29 cellular contexts compared by ENCODE assay signal in the genomic region with DNA sequence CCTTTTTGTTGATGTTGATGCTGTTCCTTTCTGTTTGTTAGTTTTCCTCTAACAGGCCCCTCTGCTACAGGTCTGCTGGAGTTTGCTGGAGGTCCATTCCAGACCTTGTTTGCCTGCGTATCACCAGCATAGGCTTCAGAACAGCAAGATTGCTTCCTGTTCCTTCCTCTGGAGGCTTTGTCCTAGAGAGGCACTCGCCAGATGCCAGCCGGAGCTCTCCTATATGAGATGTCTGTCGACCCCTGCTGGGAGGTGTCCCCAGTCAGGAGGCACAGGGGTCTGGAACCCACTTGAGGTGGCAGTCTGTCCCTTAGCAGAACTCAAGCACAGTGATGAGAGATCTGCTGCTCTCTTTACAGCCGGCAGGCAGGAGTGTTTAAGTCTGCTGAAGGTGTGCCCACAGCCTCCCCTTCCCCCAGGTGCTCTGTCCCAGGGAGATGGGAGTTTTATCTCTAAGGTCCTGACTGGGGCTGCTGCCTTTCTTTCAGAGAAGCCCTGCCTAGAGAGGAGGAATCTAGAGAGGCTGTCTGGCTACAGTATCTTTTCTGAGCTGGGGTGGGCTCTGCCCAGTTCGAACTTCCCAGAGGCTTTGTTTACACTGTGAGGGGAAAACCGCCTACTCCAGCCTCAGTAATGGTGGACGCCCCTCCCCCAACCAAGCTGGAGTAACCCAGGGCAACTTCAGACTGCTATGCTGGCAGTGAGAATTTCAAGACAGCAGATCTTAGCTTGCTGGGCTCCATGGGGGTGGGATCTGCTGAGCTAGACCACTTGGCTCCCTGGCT.
DNase-seq lines count a peak whose midpoint lies in the region; ATAC-seq and TF ChIP-seq lines count a peak whose summit lies in the region.
"Had no signal": no experiment of that assay in that cellular context is flagged by ENCODE, and none has a peak within 500 bp of the region (broad histone marks: within the 10 kb centered on the region; RNA-seq: fewer than 3 reads in every experiment).

No MANE protein-coding gene starts in this region.

- no peaks in the 10 kb centered on the region for H3K79me1 ChIP-seq in IMR-90 (ENCODE audit: low read depth in 1 of 2, low read length in 2 of 2)

- TF ChIP-seq RAD21 in IMR-90 (IDR thresholded peaks at IDR 0.05; ENCODE audit: low read length), result no peak

- H3K36me3 ChIP-seq in HEK293 (ENCODE audit: control insufficient read depth in 2 of 2, insufficient read depth in 1 of 2, low read length in 2 of 2) (no peaks in the 10 kb centered on the region), IMR-90 (ENCODE audit: control insufficient read depth, insufficient read depth, low read length) (no peaks in the 10 kb centered on the region)
- H3K36me3 ChIP-seq: breast epithelium, heart left ventricle, MG63, stomach, tibial artery had no signal

- H3K4me1 Mint-ChIP-seq in nephron progenitor cell, result peaks cover 17% of the 10 kb centered on the region

- no peak overlapping the region for H2BK20ac ChIP-seq in IMR-90 (ENCODE audit: low read depth, low read length)

- H2AFZ ChIP-seq in IMR-90 (replicated peaks; ENCODE audit: low read length, poor library complexity), result no peak overlapping the region

- in situ Hi-C loops in IMR-90 (cut with MboI; ENCODE audit: low sequenced_read_pairs), result no loop called here
- in situ Hi-C loops in G401 (cut with HindIII; ENCODE audit: low sequenced_read_pairs), result no loop called here

- CTCF ChIA-PET in HEK293 (lab: Yijun Ruan, JAX), result interaction anchor here (0.7 kb wide), 1 partner anchor 1181 kb away, joined by 3 read pairs; no protein-coding TSS in a partner anchor
- CTCF ChIA-PET in IMR-90 (lab: Yijun Ruan, JAX), result no interaction called here

- H3K4me3 ChIP-seq in HEK293 (ENCODE audit: low read depth, low read length) (no peak overlapping the region), IMR-90 (ENCODE audit: insufficient read depth, low read depth, low read length) (no peak overlapping the region)
- H3K4me3 ChIP-seq: breast epithelium, heart left ventricle, MG63, smooth muscle cell, stomach, tibial artery had no signal

- no peak overlapping the region for H3K27ac ChIP-seq in HEK293 (ENCODE audit: extremely low read depth, low read depth, low read length)
- H3K27ac ChIP-seq in IMR-90 (ENCODE audit: insufficient read depth, low read length), result no peak overlapping the region
- H3K27ac ChIP-seq: breast epithelium, heart left ventricle, stomach, tibial artery had no signal

- dilution Hi-C loops in IMR-90 (cut with HindIII; ENCODE audit: low sequenced_read_pairs, unreplicated experiment), result no loop called here

- H3K9me3 Mint-ChIP-seq in nephron progenitor cell, result peaks cover 37% of the 10 kb centered on the region
- H3K9me3 Mint-ChIP-seq: effector memory CD8-positive, alpha-beta T cell had no signal

- POLR2A ChIA-PET in HEK293 (lab: Yijun Ruan, JAX) (no interaction called here), IMR-90 (lab: Charles Lee; ENCODE audit: unreplicated experiment) (no interaction called here)

- ATAC-seq in IMR-90 (ENCODE audit: low read depth), result peak; percentile 21; the same call in 1 of the 2 replicates
- no peak for ATAC-seq in HG03432 (IDR thresholded peaks at IDR 0.05; ENCODE audit: unreplicated experiment)
- ATAC-seq: activated CD8-positive, alpha-beta T cell treated with anti-CD3 and anti-CD28 coated beads for 36 hours; activated T-helper 17 cell treated with anti-CD3 and anti-CD28 coated beads, Interleukin-2, amount 50 U/mL, for 72 hours; effector memory CD8-positive, alpha-beta T cell; heart left ventricle; left colon had no signal

- H3K4me1 ChIP-seq in HEK293 (ENCODE audit: control insufficient read depth, insufficient read depth, low read length) (no peaks in the 10 kb centered on the region), IMR-90 (ENCODE audit: control insufficient read depth, insufficient read depth, low read length) (no peaks in the 10 kb centered on the region)
- H3K4me1 ChIP-seq: breast epithelium, Caco-2, tibial artery had no signal

- H3K23ac ChIP-seq in IMR-90 (ENCODE audit: low read depth, low read length), result no peak overlapping the region

- H3K14ac ChIP-seq in IMR-90 (replicated peaks; ENCODE audit: low read depth, low read length), result no peak overlapping the region

- no peak for DNase-seq in IMR-90
- peak; percentile 66 for DNase-seq in ecto neural progenitor cell (ENCODE audit: low spot score)
- peak; percentile 35 for DNase-seq in nephron progenitor cell
- no peak for DNase-seq in putamen (ENCODE audit: low spot score)
- no peak for DNase-seq in G401 (ENCODE audit: low spot score)
- DNase-seq in cortex of kidney (lab: John Stamatoyannopoulos, UW), result no peak
- DNase-seq: activated CD8-positive, alpha-beta T cell treated with anti-CD3 and anti-CD28 coated beads for 36 hours; activated naive CD4-positive, alpha-beta T cell treated with anti-CD3 and anti-CD28 coated beads, Interleukin-2, amount 50 U/mL, for 16 hours; amygdala; C1 segment of cervical spinal cord; Caco-2; DMS79 treated with DMSO at 0.1 percent for 48 hours; effector memory CD8-positive, alpha-beta T cell; foreskin fibroblast; heart left ventricle; left colon; MG63; NCI-H1436; nucleus accumbens; stimulated activated CD4-positive, alpha-beta T cell treated with anti-CD3 and anti-CD28 coated beads, Interleukin-1b, Interleukin-23, amount 100 ng/mL, for 48 hours; stimulated activated CD8-positive, alpha-beta memory T cell treated with anti-CD3 and anti-CD28 coated beads, Interleukin-4, amount 100 ng/mL, for 48 hours; stomach; T-helper 2 cell; tibial artery had no signal

- no peak overlapping the region for H3K4me3 Mint-ChIP-seq in nephron progenitor cell
- H3K4me3 Mint-ChIP-seq: activated CD8-positive, alpha-beta T cell treated with anti-CD3 and anti-CD28 coated beads for 36 hours; activated T-helper 17 cell treated with anti-CD3 and anti-CD28 coated beads, Interleukin-2, amount 50 U/mL, for 72 hours; effector memory CD8-positive, alpha-beta T cell had no signal

- H4K91ac ChIP-seq in IMR-90 (ENCODE audit: insufficient read depth, low read depth, low read length), result no peak overlapping the region

- no peak overlapping the region for H3K56ac ChIP-seq in IMR-90 (ENCODE audit: extremely low read depth, insufficient read depth, low read length)

- H2BK120ac ChIP-seq in IMR-90 (ENCODE audit: low read depth, low read length), result no peak overlapping the region

- no peak overlapping the region for H2BK15ac ChIP-seq in IMR-90 (ENCODE audit: low read depth, low read length)

- H3K4me2 ChIP-seq in IMR-90 (ENCODE audit: low read depth, low read length), result no peak overlapping the region
- H3K4me2 ChIP-seq: smooth muscle cell had no signal

- no CpG with 5 or more reads among the region's 8 CpGs for WGBS in IMR-90 (ENCODE audit: extremely low coverage in 2 of 2, insufficient read length in 1 of 2), 2 experiments

- no peak overlapping the region for H4K8ac ChIP-seq in IMR-90 (ENCODE audit: low read depth in 2 of 2, low read length in 2 of 2)

- peaks cover 6% of the 10 kb centered on the region for H3K27me3 Mint-ChIP-seq in nephron progenitor cell (ENCODE audit: low read depth, poor library complexity)
- H3K27me3 Mint-ChIP-seq: activated CD8-positive, alpha-beta T cell treated with anti-CD3 and anti-CD28 coated beads for 36 hours; activated T-helper 17 cell treated with anti-CD3 and anti-CD28 coated beads, Interleukin-2, amount 50 U/mL, for 72 hours; effector memory CD8-positive, alpha-beta T cell had no signal

- TF ChIP-seq POLR2A in IMR-90 (IDR thresholded peaks at IDR 0.05; ENCODE audit: low read depth, low read length), result no peak

- H3K9ac ChIP-seq in IMR-90 (ENCODE audit: low read depth, low read length), result no peak overlapping the region

- H4K20me1 ChIP-seq in IMR-90 (ENCODE audit: insufficient read depth, low read length), result no peaks in the 10 kb centered on the region

- no peak overlapping the region for H2AK5ac ChIP-seq in IMR-90 (ENCODE audit: low read depth, low read length)

- no peak overlapping the region for H3K4ac ChIP-seq in IMR-90 (ENCODE audit: low read depth, low read length)

- H3K27me3 ChIP-seq in IMR-90 (ENCODE audit: control insufficient read depth, insufficient read depth, low read length), result no peaks in the 10 kb centered on the region
- H3K27me3 ChIP-seq: breast epithelium, heart left ventricle, MG63, stomach, tibial artery had no signal

- H3K9me1 ChIP-seq in IMR-90 (ENCODE audit: insufficient read depth, low read length), result no peaks in the 10 kb centered on the region

- no TSS peak for BruUV-seq in IMR-90 (replicated peaks; lab: Mats Ljungman, UMichigan)

- H4K5ac ChIP-seq in IMR-90 (ENCODE audit: low read depth, low read length), result no peak overlapping the region

- TF ChIP-seq CTCF in HEK293 (tag by site-specific recombination; IDR thresholded peaks at IDR 0.05), result no peak
- TF ChIP-seq CTCF in IMR-90 (conservative IDR thresholded peaks at IDR 0.05; ENCODE audit: low read depth, low read length), result no peak
- no peak for TF ChIP-seq CTCF in nephron progenitor cell (IDR thresholded peaks at IDR 0.05)

- H3K36me3 Mint-ChIP-seq in nephron progenitor cell (ENCODE audit: low read depth), result peaks cover 10% of the 10 kb centered on the region

- no peak overlapping the region; the same call in 1 of the 2 replicates for H3K18ac ChIP-seq in IMR-90 (ENCODE audit: low read depth, low read length)

- H2BK5ac ChIP-seq in IMR-90 (ENCODE audit: low read depth, low read length, poor library complexity, severe bottlenecking), result no peak overlapping the region

- no peak overlapping the region for H2AK9ac ChIP-seq in IMR-90 (replicated peaks; ENCODE audit: low read depth, low read length, poor library complexity)

- peak overlapping the region; percentile 91 for H3K27ac Mint-ChIP-seq in nephron progenitor cell
- H3K27ac Mint-ChIP-seq: activated CD8-positive, alpha-beta T cell treated with anti-CD3 and anti-CD28 coated beads for 36 hours; activated T-helper 17 cell treated with anti-CD3 and anti-CD28 coated beads, Interleukin-2, amount 50 U/mL, for 72 hours had no signal

- intact Hi-C loops in IMR-90 (cut with micrococcal nuclease), result no loop called here

- no peaks in the 10 kb centered on the region for H3K9me3 ChIP-seq in HEK293 (ENCODE audit: control insufficient read depth, insufficient read depth, low read depth, low read length)
- H3K9me3 ChIP-seq in IMR-90 (ENCODE audit: control insufficient read depth, insufficient read depth, low read length), result no peaks in the 10 kb centered on the region
- H3K9me3 ChIP-seq: Caco-2 had no signal

TF ChIP-seq in HEK293, 187 proteins besides CTCF, POLR2A, EP300 and RAD21 (continues in another document):
- TF ChIP-seq ZSCAN16 (tag by site-specific recombination; IDR thresholded peaks at IDR 0.05) (peak; percentile 68; the same call in 1 of the 2 replicates), ZNF214 (tag by site-specific recombination; IDR thresholded peaks at IDR 0.05; ENCODE audit: borderline replicate concordance) (no peak)

TF ChIP-seq in IMR-90, 13 proteins besides CTCF, POLR2A, EP300 and RAD21 (continues in another document):
- no peak for TF ChIP-seq CHD1 (IDR thresholded peaks at IDR 0.05; ENCODE audit: low read depth, low read length)
- no peak for TF ChIP-seq SMC3 (IDR thresholded peaks at IDR 0.05; ENCODE audit: low read depth, low read length)
- no peak for TF ChIP-seq FOS (IDR thresholded peaks at IDR 0.05; ENCODE audit: low read depth, low read length)
- TF ChIP-seq RFX5 (IDR thresholded peaks at IDR 0.05; ENCODE audit: low read depth, low read length), result no peak

Comparison
In these comparisons a context has a peak if more than half of its experiments do, and no peak if none do; other contexts are left out.
1. DNase-seq: peak in ecto neural progenitor cell (single experiment) and nephron progenitor cell (single experiment); none in IMR-90 (single experiment), putamen (single experiment), G401 (single experiment) and cortex of kidney (single experiment).